In genomic region chr7:151894131-151895007, GRCh38 we compare ENCODE assay signal across 2 cellular contexts.
TF ChIP-seq lines count a peak whose summit lies in the region.

No MANE protein-coding gene starts in this region.

TF ChIP-seq in HEK293, 187 proteins besides CTCF, POLR2A, EP300 and RAD21:
- no peak for TF ChIP-seq ZNF571 (tag by site-specific recombination; IDR thresholded peaks at IDR 0.05)
- no peak for TF ChIP-seq BCL11A (tag by site-specific recombination; IDR thresholded peaks at IDR 0.05; ENCODE audit: low read depth)
- 0 out of 2 replicates have a peak, but pooled peaks have one; percentile 22 for TF ChIP-seq PATZ1 (tag by site-specific recombination; IDR thresholded peaks at IDR 0.05)
- TF ChIP-seq KLF8 (tag by site-specific recombination; IDR thresholded peaks at IDR 0.05), result peak; percentile 36; the same call in 1 of the 2 replicates
- TF ChIP-seq ATF2 (tag by site-specific recombination; IDR thresholded peaks at IDR 0.05; ENCODE audit: low read depth), result no peak
- peak; percentile 95 for TF ChIP-seq KLF1 (tag by site-specific recombination; IDR thresholded peaks at IDR 0.05)
- TF ChIP-seq PBX3 (CRISPR knock-in tag; IDR thresholded peaks at IDR 0.05), result no peak
- peak; percentile 43; the same call in 1 of the 2 replicates for TF ChIP-seq EGR2 (tag by site-specific recombination; IDR thresholded peaks at IDR 0.05; ENCODE audit: low read depth)
- peak; percentile 75 for TF ChIP-seq WT1 (tag by site-specific recombination; IDR thresholded peaks at IDR 0.05)
- peak; percentile 87 for TF ChIP-seq KLF17 (tag by site-specific recombination; IDR thresholded peaks at IDR 0.05)
- 0 out of 2 replicates have a peak, but pooled peaks have one; percentile 53 for TF ChIP-seq ZFHX2 (tag by site-specific recombination; conservative IDR thresholded peaks at IDR 0.05)
TF ChIP-seq in HEK293: peak in this region for 7.

TF ChIP-seq in HepG2, 621 proteins besides CTCF, POLR2A, EP300 and RAD21:
- TF ChIP-seq ZNF263 (CRISPR knock-in tag; IDR thresholded peaks at IDR 0.05), result peak; percentile 61
- no peak for TF ChIP-seq KLF6 (CRISPR knock-in tag; IDR thresholded peaks at IDR 0.05)
